Comparison of ENCODE assay signal across 15 cellular contexts in genomic region chr12:66072566-66072965, GRCh38. TPM values are rescaled to one million over a fixed set of nuclear protein-coding genes. Genes with fewer than 3 reads are reported as not detected.
DNase-seq lines count a peak whose midpoint lies in the region; ATAC-seq, FAIRE-seq and TF ChIP-seq lines count a peak whose summit lies in the region.
"Had no signal": no experiment of that assay in that cellular context is flagged by ENCODE, and none has a peak within 500 bp of the region (broad histone marks: within the 10 kb centered on the region; RNA-seq: fewer than 3 reads in every experiment).

No MANE protein-coding gene starts in this region.

- no peak for TF ChIP-seq CTCF in thyroid gland (IDR thresholded peaks at IDR 0.05)

- H3K9me3 ChIP-seq in BLaER1 treated with 17β-estradiol and CSF1 and Interleukin-3, amounts not matched to agents 10 nM and 100 nM (replicated peaks in 1 of 11) = no peaks in the 10 kb centered on the region
- no peaks in the 10 kb centered on the region for H3K9me3 ChIP-seq in thyroid gland
- H3K9me3 ChIP-seq: tibial nerve had no signal

- peaks cover 15 to 24% (median 18%) of the 10 kb centered on the region in 10 experiments for H3K4me1 ChIP-seq in BLaER1 treated with 17β-estradiol and CSF1 and Interleukin-3, amounts not matched to agents 10 nM and 100 nM
- no peaks in the 10 kb centered on the region for H3K4me1 ChIP-seq in thyroid gland
- H3K4me1 ChIP-seq: tibial nerve had no signal

- WGBS in thyroid gland, 2 donors = 93 to 96% methylated on average over 7 of the region's 7 CpGs

- no peaks in the 10 kb centered on the region for H4K20me1 ChIP-seq in BLaER1 treated with 17β-estradiol and CSF1 and Interleukin-3, amounts not matched to agents 10 nM and 100 nM

- H3K4me3 ChIP-seq in BLaER1 treated with 17β-estradiol and CSF1 and Interleukin-3, amounts not matched to agents 10 nM and 100 nM = no peak overlapping the region
- no peak overlapping the region for H3K4me3 ChIP-seq in thyroid gland (replicated peaks in 1 of 3)
- H3K4me3 ChIP-seq: tibial nerve had no signal

- TF ChIP-seq POLR2A in GM12892 (IDR thresholded peaks at IDR 0.05; ENCODE audit: low read depth, low read length) (no peak), thyroid gland (IDR thresholded peaks at IDR 0.05) (no peak)

- no peaks in the 10 kb centered on the region for H3K27me3 ChIP-seq in BLaER1 treated with 17β-estradiol and CSF1 and Interleukin-3, amounts not matched to agents 10 nM and 100 nM
- no peaks in the 10 kb centered on the region for H3K27me3 ChIP-seq in thyroid gland
- H3K27me3 ChIP-seq: tibial nerve had no signal

- intact Hi-C loops in thyroid gland (cut with DNase I) = no loop called here

- no peaks in the 10 kb centered on the region for H3K36me3 ChIP-seq in BLaER1 treated with 17β-estradiol and CSF1 and Interleukin-3, amounts not matched to agents 10 nM and 100 nM
- H3K36me3 ChIP-seq in thyroid gland = no peaks in the 10 kb centered on the region
- H3K36me3 ChIP-seq: tibial nerve had no signal

- no peak overlapping the region for H3K9ac ChIP-seq in BLaER1 treated with 17β-estradiol and CSF1 and Interleukin-3, amounts not matched to agents 10 nM and 100 nM

- DNase-seq in GM19239 (ENCODE audit: insufficient read length, low spot score) = no peak
- DNase-seq in GDM1 (lab: John Stamatoyannopoulos, UW) = no peak
- no peak for DNase-seq in GM12892 (ENCODE audit: insufficient read length)
- no peak for DNase-seq in NCI-H146 (lab: John Stamatoyannopoulos, UW)
- DNase-seq in thyroid gland = no peak
- DNase-seq: 8988T; activated CD4-positive, alpha-beta memory T cell treated with anti-CD3 and anti-CD28 coated beads, Interleukin-2, amount 10 ng/mL, durations not matched to agents 7 days and 5 days; activated effector memory CD4-positive, alpha-beta T cell treated with anti-CD3 and anti-CD28 coated beads, Interleukin-2, amount 50 U/mL, for 16 hours; left colon; T-helper 9 cell had no signal

- H3K27ac ChIP-seq in BLaER1 treated with 17β-estradiol and CSF1 and Interleukin-3, amounts not matched to agents 10 nM and 100 nM = no peak overlapping the region
- no peak overlapping the region for H3K27ac ChIP-seq in thyroid gland
- H3K27ac ChIP-seq: tibial nerve had no signal

- ATAC-seq in HG02610 (IDR thresholded peaks at IDR 0.05; ENCODE audit: unreplicated experiment) (peak; percentile 75), HG03196 (IDR thresholded peaks at IDR 0.05; ENCODE audit: unreplicated experiment) (peak; percentile 58)
- ATAC-seq: left colon; natural killer cell treated with Interleukin-12 subunit alpha and Interleukin-12 subunit beta and Interleukin-15 and Interleukin-18, amount 100 ng/mL, for 72 hours had no signal

- H3K4me2 ChIP-seq in BLaER1 treated with 17β-estradiol and CSF1 and Interleukin-3, amounts not matched to agents 10 nM and 100 nM = peak overlapping the region in 9 of 11 experiments; percentile 42 to 79 (median 65); a peak in 10 of 22 replicates

- FAIRE-seq in GM19239 (lab: Jason Lieb, UNC) (peak; percentile 91), GM12892 (lab: Jason Lieb, UNC) (no peak)

RNA-seq across cellular contexts. Expression of gene LLPH, which starts 58.0 kb away (rescaled TPM):
- polyA plus RNA-seq in GM12892 (2012; ENCODE audit: missing spikeins) = 37.9 TPM
- 10 to 100 TPM in 1 of 4 donors, 1 to 10 TPM in 3; 4.5 to 15.0 (median 6.3) TPM for total RNA-seq in thyroid gland
